ENCODE assay signal across 8 cellular contexts in genomic region chr11:27506200-27507182, GRCh38. TPM values are rescaled to one million over a fixed set of nuclear protein-coding genes. Genes with fewer than 3 reads are reported as not detected.
DNase-seq lines count a peak whose midpoint lies in the region; ATAC-seq and TF ChIP-seq lines count a peak whose summit lies in the region.

Gene LIN7C, minus strand, starts transcription at chr11:27506769. Its CDS starts 17 bp downstream, at chr11:27506752.

- peak within 1 kb of the TSS; percentile 85 for H3K27ac ChIP-seq in VCaP
- H3K27ac ChIP-seq in breast epithelium = peak within 1 kb of the TSS; percentile 95 to 96

- in situ Hi-C loops in ACHN (cut with HindIII; ENCODE audit: low pct_ligation_motif_present, low pct_unique_long_range_greater_than_20kb, low sequenced_read_pairs) = no loop called here

- TF ChIP-seq CTCF in VCaP (conservative IDR thresholded peaks at IDR 0.05) = no peak; the same call in 1 of the 2 replicates
- peak in 1 of 3 donors; percentile 15 for TF ChIP-seq CTCF in breast epithelium (IDR thresholded peaks at IDR 0.05)

- intact Hi-C loops in breast epithelium (cut with DNase I; ENCODE audit: low total_unique reads) = no loop called here

- no peaks in the 10 kb centered on the region for H3K9me3 ChIP-seq in breast epithelium

- TF ChIP-seq POLR2A in breast epithelium (IDR thresholded peaks at IDR 0.05) = peak; percentile 87

- no peaks in the 10 kb centered on the region for H3K36me3 ChIP-seq in breast epithelium

- peak; percentile 95 for ATAC-seq in GM18867 (IDR thresholded peaks at IDR 0.05; ENCODE audit: unreplicated experiment)
- peak; percentile 93 for ATAC-seq in HG03103 (IDR thresholded peaks at IDR 0.05; ENCODE audit: low read depth, unreplicated experiment)

- peak within 1 kb of the TSS; percentile 85 to 92 (median 89) for H3K4me3 ChIP-seq in breast epithelium

- no peaks in the 10 kb centered on the region for H3K4me1 ChIP-seq in breast epithelium

- DNase-seq in ACHN (peak; percentile 93), NCI-H2171 treated with DMSO at 0.1 percent for 48 hours (lab: John Stamatoyannopoulos, UW) (peak; percentile 100), breast epithelium (ENCODE audit: low spot score in 2 of 2) (peak; percentile 97), iPS-NIHi7 (ENCODE audit: extremely low spot score) (peak; percentile 97), smooth muscle cell of the brain vasculature (ENCODE audit: low read depth, low spot score) (peak; percentile 90)

- H3K27me3 ChIP-seq in breast epithelium = no peaks in the 10 kb centered on the region

RNA-seq across cellular contexts. Expression of gene LIN7C, which starts in this region (rescaled TPM):
- 10 to 100 TPM; 26.6 to 43.8 (median 38.0) TPM for total RNA-seq in breast epithelium

Comparison
In these comparisons a context has a peak if more than half of its experiments do, and no peak if none do; other contexts are left out.
1. Peak in every context shown above with its lines: DNase-seq, ATAC-seq, H3K4me3 ChIP-seq and H3K27ac ChIP-seq.